33 cellular contexts compared by ENCODE assay signal in the genomic region with DNA sequence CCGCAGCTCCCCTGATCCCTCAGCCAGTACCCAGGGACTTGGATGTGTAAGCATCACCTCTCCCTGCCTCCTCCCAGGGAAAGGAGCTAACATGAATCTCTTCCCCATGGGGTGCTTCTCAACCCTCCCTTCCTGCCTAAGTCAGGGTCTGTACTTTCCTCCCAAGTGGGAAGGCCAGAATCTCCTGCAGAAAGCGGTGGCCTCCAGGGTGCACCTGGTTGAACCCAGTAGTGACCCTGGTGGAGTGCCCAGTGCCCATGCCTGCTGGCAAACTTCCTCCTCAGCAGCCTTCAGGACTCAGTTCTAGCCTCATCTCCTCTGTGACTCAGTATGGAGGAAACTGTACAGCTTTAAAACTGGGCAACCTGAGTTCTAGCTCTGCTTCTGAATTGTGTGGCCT. TPM values are rescaled to one million over a fixed set of nuclear protein-coding genes. Genes with fewer than 3 reads are reported as not detected.
"Had no signal": no experiment of that assay in that cellular context is flagged by ENCODE, and none has a peak within 500 bp of the region (broad histone marks: within the 10 kb centered on the region; RNA-seq: fewer than 3 reads in every experiment).

No MANE protein-coding gene starts in this region.

- H3K9me3 Mint-ChIP-seq: activated T-cell treated with anti-CD3 and anti-CD28 coated beads, Interleukin-2, amount 50 U/mL, for 24 hours; central memory CD8-positive, alpha-beta T cell; naive thymus-derived CD4-positive, alpha-beta T cell; stimulated activated memory B cell treated with anti-CD40 and anti-IgM and Interleukin-4, amounts not matched to agents 10 μg/mL and 1 μg/mL and 100 μg/mL, for 72 hours; stimulated activated naive CD8-positive, alpha-beta T cell treated with anti-CD3 and anti-CD28 coated beads, Interleukin-15, amount 100 ng/mL, for 72 hours had no signal

- FAIRE-seq: astrocyte had no signal

- H3K4me3 ChIP-seq: gastrocnemius medialis, hepatocyte, psoas muscle, smooth muscle cell had no signal

- H3K36me3 ChIP-seq: gastrocnemius medialis, WERI-Rb-1 had no signal

- H3K27ac Mint-ChIP-seq: activated T-cell treated with anti-CD3 and anti-CD28 coated beads, Interleukin-2, amount 50 U/mL, for 24 hours; naive thymus-derived CD4-positive, alpha-beta T cell; stimulated activated memory B cell treated with anti-CD40 and anti-IgM and Interleukin-4, amounts not matched to agents 10 μg/mL and 1 μg/mL and 100 μg/mL, for 72 hours had no signal

- ATAC-seq: activated CD4-positive, CD25-positive, alpha-beta regulatory T cell treated with anti-CD3 and anti-CD28 coated beads, Interleukin-2, amount 50 U/mL, for 24 hours; gastrocnemius medialis; left cardiac atrium; left ventricle myocardium superior; naive thymus-derived CD4-positive, alpha-beta T cell; psoas muscle; stimulated activated memory B cell treated with anti-CD40 and anti-IgM and Interleukin-4, amounts not matched to agents 10 μg/mL and 1 μg/mL and 100 μg/mL, for 72 hours; stimulated activated naive CD8-positive, alpha-beta T cell treated with anti-CD3 and anti-CD28 coated beads, Interleukin-15, amount 100 ng/mL, for 72 hours had no signal

- H3K27ac ChIP-seq: hepatocyte, parathyroid adenoma had no signal

- H3K27me3 ChIP-seq: gastrocnemius medialis had no signal

- DNase-seq: activated CD4-positive, alpha-beta T cell treated with anti-CD3 and anti-CD28 coated beads for 48 hours; activated CD4-positive, alpha-beta T cell treated with anti-CD3 and anti-CD28 coated beads, Interleukin-2, amount 50 U/mL, for 48 hours; activated gamma-delta T cell; activated naive CD4-positive, alpha-beta T cell treated with anti-CD3 and anti-CD28 coated beads, Interleukin-2, amount 50 U/mL, for 16 hours; activated T-cell treated with anti-CD3 and anti-CD28 coated beads, Interleukin-2, amount 50 U/mL, for 24 hours; amniotic stem cell; effector memory CD4-positive, alpha-beta T cell; gastrocnemius medialis; islet precursor cell; left cardiac atrium; left ventricle myocardium superior; mammary epithelial cell; midbrain; naive thymus-derived CD4-positive, alpha-beta T cell; occipital lobe; psoas muscle; stimulated activated CD4-positive, alpha-beta T cell treated with anti-CD3 and anti-CD28 coated beads, Interleukin-1b, Interleukin-23, amount 100 ng/mL, for 48 hours; stimulated activated CD4-positive, alpha-beta T cell treated with anti-CD3 and anti-CD28 coated beads, Interleukin-4, amount 100 ng/mL, for 4 hours; stimulated activated CD8-positive, alpha-beta memory T cell treated with anti-CD3 and anti-CD28 coated beads, Interleukin-4, amount 100 ng/mL, for 48 hours; stimulated activated naive CD8-positive, alpha-beta T cell treated with anti-CD3 and anti-CD28 coated beads, Interleukin-15, amount 100 ng/mL, for 72 hours; substantia nigra; T1000; WERI-Rb-1 had no signal

- H3K9me3 ChIP-seq: gastrocnemius medialis, psoas muscle had no signal

- H3K4me3 Mint-ChIP-seq: activated T-cell treated with anti-CD3 and anti-CD28 coated beads, Interleukin-2, amount 50 U/mL, for 24 hours; stimulated activated memory B cell treated with anti-CD40 and anti-IgM and Interleukin-4, amounts not matched to agents 10 μg/mL and 1 μg/mL and 100 μg/mL, for 72 hours; stimulated activated naive CD8-positive, alpha-beta T cell treated with anti-CD3 and anti-CD28 coated beads, Interleukin-15, amount 100 ng/mL, for 72 hours had no signal

- H3K9ac ChIP-seq: parathyroid adenoma had no signal

- H3K36me3 Mint-ChIP-seq: naive thymus-derived CD4-positive, alpha-beta T cell; stimulated activated memory B cell treated with anti-CD40 and anti-IgM and Interleukin-4, amounts not matched to agents 10 μg/mL and 1 μg/mL and 100 μg/mL, for 72 hours had no signal

RNA-seq across cellular contexts. Expression of a gene that starts 2.8 kb away (rescaled TPM):
- total RNA-seq: activated CD8-positive, alpha-beta memory T cell treated with anti-CD3 and anti-CD28 coated beads for 36 hours; naive thymus-derived CD4-positive, alpha-beta T cell; T-helper 1 cell treated with Interleukin-12 subunit alpha and Interleukin-12 subunit beta and Interleukin-4 antibody, amounts not matched to agents 30 ng/mL and 1 ng/mL, for 36 hours had no signal
- polyA plus RNA-seq: mammary epithelial cell; naive thymus-derived CD4-positive, alpha-beta T cell; neural cell had no signal
